In genomic region chr19:5914358-5914774, GRCh38 we compare ENCODE assay signal across 20 cellular contexts. TPM values are rescaled to one million over a fixed set of nuclear protein-coding genes. Genes with fewer than 3 reads are reported as not detected.
DNase-seq lines count a peak whose midpoint lies in the region; ATAC-seq, FAIRE-seq and TF ChIP-seq lines count a peak whose summit lies in the region.
"Had no signal": no experiment of that assay in that cellular context is flagged by ENCODE, and none has a peak within 500 bp of the region (broad histone marks: within the 10 kb centered on the region; RNA-seq: fewer than 3 reads in every experiment).

No MANE protein-coding gene starts in this region.

- H2AFZ ChIP-seq in neuronal stem cell (ENCODE audit: low read length): no peak overlapping the region

- peak overlapping the region; percentile 28 for H2AK5ac ChIP-seq in neuronal stem cell (ENCODE audit: low read depth, low read length)

- H3K4me3 ChIP-seq in esophagus squamous epithelium (no peak overlapping the region), neuronal stem cell (ENCODE audit: low read length in 2 of 2) (no peak overlapping the region), upper lobe of right lung (no peak overlapping the region), small intestine (ENCODE audit: low read depth in 1 of 2, low read length in 2 of 2) (no peak overlapping the region), H7 (ENCODE audit: insufficient read depth, low read depth, low read length) (no peak overlapping the region)
- H3K4me3 ChIP-seq: GM12878 had no signal

- ATAC-seq in upper lobe of right lung: peak; percentile 2
- ATAC-seq: GM12878 had no signal

- peak overlapping the region; percentile 38 for H3K14ac ChIP-seq in neuronal stem cell (ENCODE audit: low read length)

- DNase-seq in activated T-cell treated with anti-CD3 and anti-CD28 coated beads, Interleukin-2, amount 50 U/mL, for 24 hours: no peak
- DNase-seq in activated T-cell treated with anti-CD3 and anti-CD28 coated beads, Interleukin-2, amount 50 U/mL, for 48 hours: no peak
- DNase-seq in esophagus squamous epithelium (lab: John Stamatoyannopoulos, UW) (no peak), neuronal stem cell (ENCODE audit: low spot score) (no peak), upper lobe of right lung (no peak), small intestine (no peak), NCI-H1105 (lab: John Stamatoyannopoulos, UW) (no peak), H7 (no peak)
- DNase-seq: activated CD4-positive, alpha-beta T cell treated with anti-CD3 and anti-CD28 coated beads, Interleukin-2, amount 10 ng/mL, durations not matched to agents 24 days and 14 days; activated naive CD8-positive, alpha-beta T cell treated with anti-CD3 and anti-CD28 coated beads, Interleukin-2, amount 10 ng/mL, durations not matched to agents 7 days and 5 days; activated T-cell treated with anti-CD3 and anti-CD28 coated beads, Interleukin-2, amount 50 U/mL, for 1 hour; CD4-positive, alpha-beta T cell; NCI-H774; RPMI8226 had no signal

- TF ChIP-seq POLR2A in esophagus squamous epithelium (IDR thresholded peaks at IDR 0.05): no peak

- peak overlapping the region; percentile 29 for H3K27ac Mint-ChIP-seq in activated T-cell treated with anti-CD3 and anti-CD28 coated beads, Interleukin-2, amount 50 U/mL, for 24 hours
- H3K27ac Mint-ChIP-seq: activated CD4-positive, alpha-beta T cell treated with anti-CD3 and anti-CD28 coated beads, Interleukin-2, amount 10 ng/mL, durations not matched to agents 24 days and 14 days; activated naive CD8-positive, alpha-beta T cell treated with anti-CD3 and anti-CD28 coated beads, Interleukin-2, amount 10 ng/mL, durations not matched to agents 7 days and 5 days; CD4-positive, alpha-beta T cell had no signal

- H3K18ac ChIP-seq in neuronal stem cell (ENCODE audit: low read length): peak overlapping the region; percentile 76

- H3K36me3 ChIP-seq in esophagus squamous epithelium (peaks cover 20 to 67% (median 26%) of the 10 kb centered on the region in 3 donors), neuronal stem cell (replicated peaks in 1 of 2; ENCODE audit: control insufficient read depth in 2 of 2, insufficient read depth in 2 of 2, low read length in 2 of 2) (peaks cover 33 to 54% of the 10 kb centered on the region in 2 donors), upper lobe of right lung (peaks cover 44% of the 10 kb centered on the region), small intestine (ENCODE audit: control insufficient read depth in 2 of 2, insufficient read depth in 2 of 2, low read length in 2 of 2) (peaks cover 7 to 28% of the 10 kb centered on the region in 2 donors), H7 (replicated peaks; ENCODE audit: control insufficient read depth, insufficient read depth, low read length) (peaks cover 12% of the 10 kb centered on the region)

- H3K9me3 Mint-ChIP-seq in activated T-cell treated with anti-CD3 and anti-CD28 coated beads, Interleukin-2, amount 50 U/mL, for 24 hours: no peaks in the 10 kb centered on the region
- H3K9me3 Mint-ChIP-seq: activated CD4-positive, alpha-beta T cell treated with anti-CD3 and anti-CD28 coated beads, Interleukin-2, amount 10 ng/mL, durations not matched to agents 24 days and 14 days; activated naive CD8-positive, alpha-beta T cell treated with anti-CD3 and anti-CD28 coated beads, Interleukin-2, amount 10 ng/mL, durations not matched to agents 7 days and 5 days; CD4-positive, alpha-beta T cell; neural crest cell had no signal

- H3K4me1 ChIP-seq in esophagus squamous epithelium (peaks cover 6 to 33% (median 14%) of the 10 kb centered on the region in 3 donors), neuronal stem cell (ENCODE audit: control insufficient read depth in 2 of 2, insufficient read depth in 1 of 2, low read depth in 1 of 2, low read length in 2 of 2) (peaks cover 6 to 10% of the 10 kb centered on the region in 2 donors), upper lobe of right lung (no peaks in the 10 kb centered on the region), small intestine (ENCODE audit: control insufficient read depth in 2 of 2, insufficient read depth in 1 of 2, low read depth in 1 of 2, low read length in 1 of 2) (no peaks in the 10 kb centered on the region)

- H3K4me1 Mint-ChIP-seq in activated T-cell treated with anti-CD3 and anti-CD28 coated beads, Interleukin-2, amount 50 U/mL, for 24 hours (ENCODE audit: low read depth): no peaks in the 10 kb centered on the region
- H3K4me1 Mint-ChIP-seq: activated CD4-positive, alpha-beta T cell treated with anti-CD3 and anti-CD28 coated beads, Interleukin-2, amount 10 ng/mL, durations not matched to agents 24 days and 14 days; activated naive CD8-positive, alpha-beta T cell treated with anti-CD3 and anti-CD28 coated beads, Interleukin-2, amount 10 ng/mL, durations not matched to agents 7 days and 5 days had no signal

- no peak overlapping the region for H4K91ac ChIP-seq in neuronal stem cell (ENCODE audit: low read depth, low read length, poor library complexity)

- 57 to 68% methylated on average over 9 to 17 of the region's 22 CpGs for WGBS in esophagus squamous epithelium, 2 donors
- WGBS in neuronal stem cell (ENCODE audit: extremely low coverage in 2 of 2, insufficient read length in 2 of 2, insufficient replicate concordance in 1 of 2), 2 donors: no CpG with 5 or more reads among the region's 22 CpGs
- 71 to 83% (median 75%) methylated on average over 21 to 22 of the region's 22 CpGs for WGBS in small intestine, 3 donors

- H2BK5ac ChIP-seq in neuronal stem cell (ENCODE audit: low read length): peak overlapping the region; percentile 53

- FAIRE-seq in small intestine (lab: Jason Lieb, UNC): no peak
- FAIRE-seq: GM12878 had no signal

- no peaks in the 10 kb centered on the region for H3K27me3 Mint-ChIP-seq in activated T-cell treated with anti-CD3 and anti-CD28 coated beads, Interleukin-2, amount 50 U/mL, for 24 hours
- H3K27me3 Mint-ChIP-seq: activated CD4-positive, alpha-beta T cell treated with anti-CD3 and anti-CD28 coated beads, Interleukin-2, amount 10 ng/mL, durations not matched to agents 24 days and 14 days; activated naive CD8-positive, alpha-beta T cell treated with anti-CD3 and anti-CD28 coated beads, Interleukin-2, amount 10 ng/mL, durations not matched to agents 7 days and 5 days; CD4-positive, alpha-beta T cell had no signal

- H3K27ac ChIP-seq in esophagus squamous epithelium: peak overlapping the region; percentile 11 to 73 (median 30)
- no peak overlapping the region for H3K27ac ChIP-seq in neuronal stem cell (replicated peaks; ENCODE audit: low read length)
- peak overlapping the region; percentile 58 for H3K27ac ChIP-seq in upper lobe of right lung
- H3K27ac ChIP-seq in small intestine (ENCODE audit: low read depth in 1 of 2, low read length in 1 of 2): no peak overlapping the region
- H3K27ac ChIP-seq: 22Rv1 had no signal

- H3K27me3 ChIP-seq in esophagus squamous epithelium (no peaks in the 10 kb centered on the region), neuronal stem cell (ENCODE audit: control insufficient read depth in 3 of 3, insufficient read depth in 3 of 3, low read depth in 1 of 3, low read length in 3 of 3) (no peaks in the 10 kb centered on the region), upper lobe of right lung (no peaks in the 10 kb centered on the region), small intestine (ENCODE audit: control insufficient read depth in 2 of 2, insufficient read depth in 2 of 2, low read length in 2 of 2) (no peaks in the 10 kb centered on the region), H7 (ENCODE audit: control insufficient read depth, insufficient read depth, low read length) (no peaks in the 10 kb centered on the region)

- H2BK12ac ChIP-seq in neuronal stem cell (ENCODE audit: low read length): no peak overlapping the region

- peak overlapping the region; percentile 3 for H4K8ac ChIP-seq in neuronal stem cell (ENCODE audit: low read depth, low read length)

- H3K9me3 ChIP-seq in esophagus squamous epithelium (no peaks in the 10 kb centered on the region), neuronal stem cell (replicated peaks in 1 of 2; ENCODE audit: control insufficient read depth in 2 of 2, insufficient read depth in 1 of 2, low read depth in 1 of 2, low read length in 2 of 2) (no peaks in the 10 kb centered on the region), upper lobe of right lung (no peaks in the 10 kb centered on the region), small intestine (ENCODE audit: control insufficient read depth, low read depth) (no peaks in the 10 kb centered on the region)

- no peak overlapping the region for H2BK15ac ChIP-seq in neuronal stem cell (ENCODE audit: low read length)

- H3K4me3 Mint-ChIP-seq in activated T-cell treated with anti-CD3 and anti-CD28 coated beads, Interleukin-2, amount 50 U/mL, for 24 hours: no peak overlapping the region
- H3K4me3 Mint-ChIP-seq: activated CD4-positive, alpha-beta T cell treated with anti-CD3 and anti-CD28 coated beads, Interleukin-2, amount 10 ng/mL, durations not matched to agents 24 days and 14 days; activated naive CD8-positive, alpha-beta T cell treated with anti-CD3 and anti-CD28 coated beads, Interleukin-2, amount 10 ng/mL, durations not matched to agents 7 days and 5 days; CD4-positive, alpha-beta T cell; neural crest cell had no signal

- H2BK120ac ChIP-seq in neuronal stem cell (ENCODE audit: low read depth, low read length): no peak overlapping the region

- intact Hi-C loops in esophagus squamous epithelium (cut with DNase I) (no loop called here), upper lobe of right lung (cut with DNase I) (no loop called here)

- peak overlapping the region; percentile 43 for H3K23ac ChIP-seq in neuronal stem cell (ENCODE audit: low read depth, low read length, poor library complexity)

- H3K4me2 ChIP-seq in neuronal stem cell (ENCODE audit: insufficient read depth, low read length, poor library complexity, severe bottlenecking): no peak overlapping the region

- H3K9ac ChIP-seq in neuronal stem cell (ENCODE audit: low read depth, low read length, poor library complexity): no peak overlapping the region

- peaks cover 5% of the 10 kb centered on the region for H3K79me1 ChIP-seq in neuronal stem cell (ENCODE audit: low read depth, low read length)

- H3K4ac ChIP-seq in neuronal stem cell (ENCODE audit: low read length): no peak overlapping the region

- peaks cover 74% of the 10 kb centered on the region for H3K36me3 Mint-ChIP-seq in activated T-cell treated with anti-CD3 and anti-CD28 coated beads, Interleukin-2, amount 50 U/mL, for 24 hours (ENCODE audit: low read depth)
- H3K36me3 Mint-ChIP-seq: activated naive CD8-positive, alpha-beta T cell treated with anti-CD3 and anti-CD28 coated beads, Interleukin-2, amount 10 ng/mL, durations not matched to agents 7 days and 5 days had no signal

- TF ChIP-seq CTCF in esophagus squamous epithelium (IDR thresholded peaks at IDR 0.05): no peak
- no peak for TF ChIP-seq CTCF in upper lobe of right lung (IDR thresholded peaks at IDR 0.05)

RNA-seq across cellular contexts. Expression of gene CAPS, which starts 0.3 kb away (rescaled TPM):
- 10 to 100 TPM in 2 of 4 donors, 1 to 10 TPM in 2; 3.3 to 13.7 (median 7.3) TPM for total RNA-seq in esophagus squamous epithelium
- polyA plus RNA-seq in neuronal stem cell (2013, experiment 1 of 2): 3.0 TPM
- 3.0 TPM for polyA plus RNA-seq in neuronal stem cell (2013, experiment 2 of 2)
- 12.5 TPM for total RNA-seq in upper lobe of right lung
- polyA plus RNA-seq in small intestine: 10 to 100 TPM in 2 of 3 donors, 1 to 10 TPM in 1; 8.7 to 22.7 (median 13.2) TPM
- 2.2 and 2.7 TPM in 2 replicates for total RNA-seq in H7 (2014; rRNA removed; shearing (Covaris generic))

RNA-seq across cellular contexts. Expression of gene VMAC, which starts 9.7 kb away (rescaled TPM):
- total RNA-seq in esophagus squamous epithelium (1 to 10 TPM; 3.1 to 8.6 (median 5.6) TPM), upper lobe of right lung (6.8 TPM)
- 2.7 TPM for polyA plus RNA-seq in neuronal stem cell (2013, experiment 1 of 2)
- polyA plus RNA-seq in neuronal stem cell (2013, experiment 2 of 2): 2.4 TPM
- polyA plus RNA-seq in small intestine: 1 to 10 TPM; 1.1 to 3.3 (median 2.2) TPM
- 2.1 and 3.5 TPM in 2 replicates for total RNA-seq in H7 (2014; rRNA removed; shearing (Covaris generic))

RNA-seq across cellular contexts. Expression of gene NDUFA11, which starts 10.8 kb away (rescaled TPM):
- total RNA-seq in esophagus squamous epithelium (100 to 1,000 TPM; 204 to 277 (median 234) TPM), upper lobe of right lung (134 TPM)
- polyA plus RNA-seq in neuronal stem cell (2013, experiment 1 of 2): 244 TPM
- 235 TPM for polyA plus RNA-seq in neuronal stem cell (2013, experiment 2 of 2)
- polyA plus RNA-seq in small intestine: 100 to 1,000 TPM; 428 to 576 (median 523) TPM
- total RNA-seq in H7 (2014; rRNA removed; shearing (Covaris generic)): 181 and 244 TPM in 2 replicates

RNA-seq across cellular contexts. Expression of gene FUT5, which starts 44.0 kb away (rescaled TPM):
- total RNA-seq in esophagus squamous epithelium (not detected), upper lobe of right lung (not detected)
- 0.38 TPM for polyA plus RNA-seq in neuronal stem cell (2013, experiment 1 of 2)
- 0.39 TPM for polyA plus RNA-seq in neuronal stem cell (2013, experiment 2 of 2)
- polyA plus RNA-seq in small intestine: not detected
- total RNA-seq in H7 (2014; rRNA removed; shearing (Covaris generic)): 0.18 TPM in 1 of 2 replicates, not detected in the other
- total RNA-seq: activated CD4-positive, alpha-beta T cell treated with anti-CD3 and anti-CD28 coated beads, Interleukin-2, amount 10 ng/mL, durations not matched to agents 24 days and 14 days; GM12878; HT1080; neural crest cell; skeletal muscle tissue; T-helper 2 cell treated with Interferon-gamma antibody and Interleukin-4, amounts not matched to agents 100 ng/mL and 5 ng/mL, for 36 hours had no signal
- polyA plus RNA-seq: GM12878 had no signal

Comparison
In these comparisons a context has a peak if more than half of its experiments do, and no peak if none do; other contexts are left out.
1. H3K27ac ChIP-seq: peak in esophagus squamous epithelium (4 of 4) and upper lobe of right lung (single experiment); none in neuronal stem cell (single experiment) and small intestine (0 of 2).